Comparison of ENCODE assay signal across 1 cellular context in genomic region chr14:39272918-39273317, GRCh38.
TF ChIP-seq lines count a peak whose summit lies in the region.

No MANE protein-coding gene starts in this region.

TF ChIP-seq in HepG2, 621 proteins besides CTCF, POLR2A, EP300 and RAD21 (continued from another document):
- TF ChIP-seq SOX13 (IDR thresholded peaks at IDR 0.05) (no peak), SOX13 (CRISPR knock-in tag; conservative IDR thresholded peaks at IDR 0.05 in 1 of 2, IDR thresholded peaks at IDR 0.05 in 1 of 2) (no peak)
